In the genomic region with DNA sequence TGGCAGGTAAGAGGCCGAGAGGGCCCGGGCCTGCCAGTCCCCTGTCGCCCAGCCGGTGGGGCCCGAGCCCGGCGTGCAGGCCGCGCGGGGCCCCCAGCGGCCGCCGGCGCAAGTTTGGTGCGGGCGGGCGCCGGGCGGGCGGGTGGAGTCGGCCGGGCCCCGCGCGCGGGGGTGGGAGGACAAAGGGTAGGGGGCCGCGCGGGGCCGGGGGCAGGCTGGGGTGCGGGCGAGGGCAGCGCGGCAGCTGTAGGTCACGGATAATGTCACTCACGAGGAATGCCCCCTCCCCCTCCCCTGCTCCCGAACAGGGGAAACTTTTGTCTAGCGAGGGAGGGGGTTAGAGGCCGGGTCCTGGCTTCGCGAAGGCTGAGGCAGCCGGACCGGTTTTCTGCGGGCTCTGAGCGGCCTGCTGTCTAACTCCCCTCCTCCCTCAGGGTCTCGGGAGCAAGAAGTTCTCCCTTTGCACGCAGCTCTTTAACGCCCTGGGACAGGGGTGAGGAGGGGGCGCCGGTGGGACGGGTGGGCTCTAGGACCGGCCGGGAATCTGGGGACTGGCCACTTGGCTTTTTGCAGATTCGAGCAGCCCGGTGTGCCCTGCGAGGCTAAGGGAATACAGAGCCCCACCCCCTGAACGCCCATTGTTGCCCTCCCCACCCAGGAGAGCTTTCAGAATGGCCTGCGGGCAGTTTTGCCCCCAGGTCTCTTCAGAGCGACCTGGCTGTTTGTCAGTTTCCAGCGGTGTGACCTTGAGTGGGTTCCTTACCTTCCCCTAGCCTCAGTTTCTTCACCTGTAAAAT, we compare ENCODE assay signal across 8 cellular contexts. TPM values are rescaled to one million over a fixed set of nuclear protein-coding genes. Genes with fewer than 3 reads are reported as not detected.
DNase-seq lines count a peak whose midpoint lies in the region; ATAC-seq and TF ChIP-seq lines count a peak whose summit lies in the region.

No MANE protein-coding gene starts in this region.

- DNase-seq in NCI-H1105 treated with DMSO at 0.1 percent for 48 hours (lab: John Stamatoyannopoulos, UW) (peak; percentile 23), NCI-H1105 (lab: John Stamatoyannopoulos, UW) (no peak), Kasumi-1 (lab: John Stamatoyannopoulos, UW) (peak; percentile 61 to 69), coronary artery (ENCODE audit: low spot score) (no peak), left lobe of liver (ENCODE audit: low spot score) (peak; percentile 76)
- DNase-seq in activated CD4-positive, alpha-beta T cell treated with anti-CD3 and anti-CD28 coated beads for 1 hour, result peak; percentile 21
- DNase-seq in stimulated activated CD4-positive, alpha-beta T cell treated with anti-CD3 and anti-CD28 coated beads, Interleukin-4, amount 100 ng/mL, for 1 hour, result peak; percentile 57

- TF ChIP-seq CTCF in coronary artery (IDR thresholded peaks at IDR 0.05), result no peak

- H3K27ac ChIP-seq in coronary artery, result peak overlapping the region; percentile 93 to 97

- peak overlapping the region; percentile 94 for H3K4me3 ChIP-seq in coronary artery

- ATAC-seq in left lobe of liver (peak; percentile 27), GM18517 (IDR thresholded peaks at IDR 0.05; ENCODE audit: unreplicated experiment) (no peak)

RNA-seq across cellular contexts. Expression of a gene that starts 21.3 kb away (rescaled TPM):
- 63.7 TPM for total RNA-seq in left lobe of liver

RNA-seq across cellular contexts. Expression of a gene that starts 37.1 kb away (rescaled TPM):
- total RNA-seq in left lobe of liver, result 660 TPM

Comparison
In these comparisons a context has a peak if more than half of its experiments do, and no peak if none do; other contexts are left out.
1. DNase-seq: peak in NCI-H1105 treated with DMSO at 0.1 percent for 48 hours (single experiment), Kasumi-1 (2 of 2), activated CD4-positive, alpha-beta T cell treated with anti-CD3 and anti-CD28 coated beads for 1 hour (single experiment), left lobe of liver (single experiment) and stimulated activated CD4-positive, alpha-beta T cell treated with anti-CD3 and anti-CD28 coated beads, Interleukin-4, amount 100 ng/mL, for 1 hour (single experiment); none in NCI-H1105 (single experiment) and coronary artery (single experiment).